20 cellular contexts compared by ENCODE assay signal in genomic region chr18:4319738-4320677, GRCh38.
DNase-seq lines count a peak whose midpoint lies in the region; ATAC-seq and TF ChIP-seq lines count a peak whose summit lies in the region.
"Had no signal": no experiment of that assay in that cellular context is flagged by ENCODE, and none has a peak within 500 bp of the region (broad histone marks: within the 10 kb centered on the region; RNA-seq: fewer than 3 reads in every experiment).

No MANE protein-coding gene starts in this region.

- H3K4me1 Mint-ChIP-seq in type B pancreatic cell (ENCODE audit: unreplicated experiment): no peaks in the 10 kb centered on the region
- no peaks in the 10 kb centered on the region for H3K4me1 Mint-ChIP-seq in CD8-positive, alpha-beta memory T cell
- H3K4me1 Mint-ChIP-seq: activated B cell treated with CpG ODN at 0.5 μM for 24 hours; naive thymus-derived CD4-positive, alpha-beta T cell had no signal

- peak; percentile 60 for ATAC-seq in GM18907 (IDR thresholded peaks at IDR 0.05; ENCODE audit: unreplicated experiment)
- peak; percentile 53 for ATAC-seq in HG02610 (IDR thresholded peaks at IDR 0.05; ENCODE audit: unreplicated experiment)
- ATAC-seq: activated CD8-positive, alpha-beta T cell treated with anti-CD3 and anti-CD28 coated beads for 36 hours; naive thymus-derived CD4-positive, alpha-beta T cell had no signal

- no peaks in the 10 kb centered on the region for H3K4me1 ChIP-seq in CD8-positive, alpha-beta memory T cell (ENCODE audit: insufficient read depth, low read length)
- peaks cover 2% of the 10 kb centered on the region in 2 donors for H3K4me1 ChIP-seq in neuronal stem cell (ENCODE audit: control insufficient read depth in 2 of 2, insufficient read depth in 1 of 2, low read depth in 1 of 2, low read length in 2 of 2)
- H3K4me1 ChIP-seq: SJCRH30 had no signal

- no peak overlapping the region for H3K23ac ChIP-seq in neuronal stem cell (ENCODE audit: low read depth, low read length, poor library complexity)

- H2BK120ac ChIP-seq in neuronal stem cell (ENCODE audit: low read depth, low read length): no peak overlapping the region

- CTCF ChIA-PET in CD8-positive, alpha-beta memory T cell (lab: Charles Lee): no interaction called here

- peak; percentile 58 for DNase-seq in Ammon's horn (ENCODE audit: low spot score)
- peak; percentile 18 for DNase-seq in NCI-H69 (lab: John Stamatoyannopoulos, UW)
- DNase-seq in type B pancreatic cell (ENCODE audit: extremely low spot score, unreplicated experiment): no peak
- no peak for DNase-seq in CD8-positive, alpha-beta memory T cell
- no peak for DNase-seq in neuronal stem cell (ENCODE audit: low spot score)
- no peak for DNase-seq in DMS114 treated with DMSO at 0.1 percent for 48 hours (lab: John Stamatoyannopoulos, UW; ENCODE audit: unreplicated experiment)
- DNase-seq: 8988T; activated B cell treated with CpG ODN at 0.5 μM for 24 hours; activated CD8-positive, alpha-beta T cell treated with anti-CD3 and anti-CD28 coated beads for 36 hours; brain microvascular endothelial cell; GOT3; mammary epithelial cell; naive thymus-derived CD4-positive, alpha-beta T cell; NCI-H1436 treated with DMSO at 0.1 percent for 48 hours; NCI-H2171 treated with DMSO at 0.1 percent for 48 hours; T-helper 2 cell had no signal

- H3K36me3 ChIP-seq in CD8-positive, alpha-beta memory T cell (ENCODE audit: insufficient read depth, low read length): no peaks in the 10 kb centered on the region
- H3K36me3 ChIP-seq in neuronal stem cell (replicated peaks in 1 of 2; ENCODE audit: control insufficient read depth in 2 of 2, insufficient read depth in 2 of 2, low read length in 2 of 2): no peaks in the 10 kb centered on the region
- H3K36me3 ChIP-seq: brain microvascular endothelial cell, SJCRH30 had no signal

- H3K27me3 ChIP-seq in CD8-positive, alpha-beta memory T cell (ENCODE audit: insufficient read depth, low read length, poor library complexity, severe bottlenecking): no peaks in the 10 kb centered on the region
- H3K27me3 ChIP-seq in neuronal stem cell (ENCODE audit: control insufficient read depth in 3 of 3, insufficient read depth in 3 of 3, low read depth in 1 of 3, low read length in 3 of 3): no peaks in the 10 kb centered on the region
- H3K27me3 ChIP-seq: brain microvascular endothelial cell, hepatocyte, SJCRH30 had no signal

- no peak overlapping the region for H3K4ac ChIP-seq in neuronal stem cell (ENCODE audit: low read length)

- no peak overlapping the region for H3K4me3 Mint-ChIP-seq in type B pancreatic cell
- no peak overlapping the region for H3K4me3 Mint-ChIP-seq in CD8-positive, alpha-beta memory T cell
- H3K4me3 Mint-ChIP-seq: activated B cell treated with CpG ODN at 0.5 μM for 24 hours; activated CD8-positive, alpha-beta T cell treated with anti-CD3 and anti-CD28 coated beads for 36 hours; naive thymus-derived CD4-positive, alpha-beta T cell had no signal

- no peaks in the 10 kb centered on the region for H3K9me3 ChIP-seq in CD8-positive, alpha-beta memory T cell (ENCODE audit: low read length)
- H3K9me3 ChIP-seq in neuronal stem cell (replicated peaks in 1 of 2; ENCODE audit: control insufficient read depth in 2 of 2, insufficient read depth in 1 of 2, low read depth in 1 of 2, low read length in 2 of 2): no peaks in the 10 kb centered on the region
- H3K9me3 ChIP-seq: SJCRH30 had no signal

- H3K14ac ChIP-seq in neuronal stem cell (ENCODE audit: low read length): no peak overlapping the region

- H3K36me3 Mint-ChIP-seq in type B pancreatic cell: no peaks in the 10 kb centered on the region
- no peaks in the 10 kb centered on the region for H3K36me3 Mint-ChIP-seq in CD8-positive, alpha-beta memory T cell
- H3K36me3 Mint-ChIP-seq: naive thymus-derived CD4-positive, alpha-beta T cell had no signal

- H3K79me1 ChIP-seq in neuronal stem cell (ENCODE audit: low read depth, low read length): no peaks in the 10 kb centered on the region

- no peak overlapping the region for H3K4me3 ChIP-seq in CD8-positive, alpha-beta memory T cell (ENCODE audit: low read length)
- H3K4me3 ChIP-seq in neuronal stem cell (ENCODE audit: low read length in 2 of 2): no peak overlapping the region
- H3K4me3 ChIP-seq: hepatocyte, SJCRH30 had no signal

- no peak for TF ChIP-seq CTCF in type B pancreatic cell (conservative IDR thresholded peaks at IDR 0.05)

- no peak overlapping the region for H2AFZ ChIP-seq in neuronal stem cell (ENCODE audit: low read length)
- H2AFZ ChIP-seq: hepatocyte had no signal

- no peak overlapping the region for H2BK12ac ChIP-seq in neuronal stem cell (ENCODE audit: low read length)

- no peak overlapping the region for H4K8ac ChIP-seq in neuronal stem cell (ENCODE audit: low read depth, low read length)

- H2BK15ac ChIP-seq in neuronal stem cell (ENCODE audit: low read length): no peak overlapping the region

- H2BK5ac ChIP-seq in neuronal stem cell (ENCODE audit: low read length): no peak overlapping the region

- H3K9ac ChIP-seq in neuronal stem cell (ENCODE audit: low read depth, low read length, poor library complexity): no peak overlapping the region

- H3K9me3 Mint-ChIP-seq in type B pancreatic cell: no peaks in the 10 kb centered on the region
- H3K9me3 Mint-ChIP-seq in CD8-positive, alpha-beta memory T cell: peaks cover 2 to 14% (median 5%) of the 10 kb centered on the region in 5 donors

- WGBS in neuronal stem cell (ENCODE audit: extremely low coverage in 2 of 2, insufficient read length in 2 of 2, insufficient replicate concordance in 1 of 2), 2 donors: no CpG with 5 or more reads among the region's 3 CpGs

- no peak overlapping the region for H3K27ac ChIP-seq in CD8-positive, alpha-beta memory T cell (ENCODE audit: low read depth, low read length)
- H3K27ac ChIP-seq in neuronal stem cell (replicated peaks; ENCODE audit: low read length): no peak overlapping the region
- H3K27ac ChIP-seq: brain microvascular endothelial cell, hepatocyte, SJCRH30 had no signal

- no peak overlapping the region for H3K18ac ChIP-seq in neuronal stem cell (ENCODE audit: low read length)

- no peaks in the 10 kb centered on the region for H3K27me3 Mint-ChIP-seq in type B pancreatic cell
- H3K27me3 Mint-ChIP-seq in CD8-positive, alpha-beta memory T cell: no peaks in the 10 kb centered on the region
- H3K27me3 Mint-ChIP-seq: activated B cell treated with CpG ODN at 0.5 μM for 24 hours; activated CD8-positive, alpha-beta T cell treated with anti-CD3 and anti-CD28 coated beads for 36 hours; naive thymus-derived CD4-positive, alpha-beta T cell had no signal

- H3K4me2 ChIP-seq in neuronal stem cell (ENCODE audit: insufficient read depth, low read length, poor library complexity, severe bottlenecking): no peak overlapping the region
- H3K4me2 ChIP-seq: hepatocyte had no signal

- POLR2A ChIA-PET in CD8-positive, alpha-beta memory T cell (lab: Charles Lee): no interaction called here

- no peak overlapping the region for H2AK5ac ChIP-seq in neuronal stem cell (ENCODE audit: low read depth, low read length)

- H3K27ac Mint-ChIP-seq in type B pancreatic cell: no peak overlapping the region
- no peak overlapping the region for H3K27ac Mint-ChIP-seq in CD8-positive, alpha-beta memory T cell
- H3K27ac Mint-ChIP-seq: activated B cell treated with CpG ODN at 0.5 μM for 24 hours; activated CD8-positive, alpha-beta T cell treated with anti-CD3 and anti-CD28 coated beads for 36 hours; naive thymus-derived CD4-positive, alpha-beta T cell had no signal

- no peak overlapping the region for H4K91ac ChIP-seq in neuronal stem cell (ENCODE audit: low read depth, low read length, poor library complexity)

Comparison
In these comparisons a context has a peak if more than half of its experiments do, and no peak if none do; other contexts are left out.
1. DNase-seq: peak in Ammon's horn (single experiment) and NCI-H69 (single experiment); none in type B pancreatic cell (single experiment), CD8-positive, alpha-beta memory T cell (0 of 5), neuronal stem cell (single experiment) and DMS114 treated with DMSO at 0.1 percent for 48 hours (single experiment).